8 cellular contexts compared by ENCODE assay signal in the genomic region with DNA sequence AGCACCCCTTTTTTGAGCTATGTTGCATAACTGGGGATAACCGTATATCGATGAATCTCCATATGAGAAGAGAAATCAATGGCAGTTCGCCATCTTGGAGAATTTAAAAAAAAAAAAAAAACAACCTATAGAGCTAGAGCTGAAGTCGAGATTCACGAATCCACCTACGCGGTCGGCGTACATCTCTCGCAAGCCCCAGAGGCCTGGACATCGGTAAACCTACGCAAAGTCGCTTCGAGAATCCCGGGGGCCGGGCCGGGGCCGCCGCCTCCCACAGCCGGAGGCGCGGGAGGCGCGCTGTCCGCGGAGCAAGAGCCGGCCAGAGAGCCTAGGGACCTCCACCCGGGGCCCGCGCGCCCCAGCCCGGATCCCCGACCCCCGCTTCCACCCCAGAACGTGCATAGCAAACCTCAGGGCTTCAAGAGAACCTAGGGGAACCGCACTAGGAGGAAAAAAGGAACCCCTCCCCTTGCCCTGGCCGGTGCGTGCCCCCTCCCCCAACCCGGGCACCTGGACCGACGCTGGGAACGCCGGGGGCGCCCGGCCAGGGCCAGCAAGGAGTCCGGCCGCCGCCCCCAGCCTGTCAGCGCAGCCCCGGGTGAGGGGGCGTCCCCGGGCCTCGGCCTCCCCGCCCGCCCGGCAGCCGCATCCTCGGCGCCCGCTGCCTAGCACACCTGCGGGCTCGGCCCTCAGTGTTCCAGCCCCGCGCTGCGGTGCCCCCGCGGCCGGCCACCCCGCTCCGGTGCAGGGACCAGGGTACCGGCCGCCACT. TPM values are rescaled to one million over a fixed set of nuclear protein-coding genes. Genes with fewer than 3 reads are reported as not detected.
DNase-seq lines count a peak whose midpoint lies in the region; ATAC-seq and TF ChIP-seq lines count a peak whose summit lies in the region.

No MANE protein-coding gene starts in this region.

- H3K9me3 ChIP-seq in Loucy (ENCODE audit: insufficient read depth, low read depth, low read length) (no peaks in the 10 kb centered on the region), heart right ventricle (no peaks in the 10 kb centered on the region), tibial nerve (no peaks in the 10 kb centered on the region)

- no peak for TF ChIP-seq EP300 in tibial nerve (IDR thresholded peaks at IDR 0.05)

- no peaks in the 10 kb centered on the region for H3K9me2 ChIP-seq in Loucy (replicated peaks; ENCODE audit: low read depth, low read length)

- peak overlapping the region; percentile 77 for H3K4me2 ChIP-seq in Loucy (ENCODE audit: low read depth, low read length, poor library complexity, severe bottlenecking)

- H3K4me3 ChIP-seq in Loucy (ENCODE audit: low read length, poor library complexity, severe bottlenecking) (peak overlapping the region; percentile 82), heart right ventricle (peak overlapping the region; percentile 77 to 98 (median 84)), tibial nerve (peak overlapping the region; percentile 72 to 90 (median 83))

- no peak for TF ChIP-seq POLR2A in tibial nerve (IDR thresholded peaks at IDR 0.05)

- no peak for TF ChIP-seq CTCF in Loucy (conservative IDR thresholded peaks at IDR 0.05; ENCODE audit: low read length)
- no peak for TF ChIP-seq CTCF in heart right ventricle (IDR thresholded peaks at IDR 0.05)
- no peak for TF ChIP-seq CTCF in tibial nerve (IDR thresholded peaks at IDR 0.05)

- H3K27me3 ChIP-seq in Loucy (ENCODE audit: insufficient read depth, low read length, poor library complexity, severe bottlenecking) (no peaks in the 10 kb centered on the region), heart right ventricle (peaks cover 0 to 55% (median 0%) of the 10 kb centered on the region in 7 donors), tibial nerve (no peaks in the 10 kb centered on the region)

- H3F3A ChIP-seq in Loucy (ENCODE audit: low read depth) = no peaks in the 10 kb centered on the region; the same call in 1 of the 2 replicates

- peak; percentile 65 to 81 (median 78) for ATAC-seq in heart right ventricle

- peak; percentile 84 for DNase-seq in Daoy (ENCODE audit: low read depth)
- DNase-seq in H4 (ENCODE audit: low spot score) = peak; percentile 78
- DNase-seq in SW 1271 (lab: John Stamatoyannopoulos, UW) = peak; percentile 73 to 89
- DNase-seq in amniotic epithelial cell (ENCODE audit: low read depth) = peak; percentile 89
- peak; percentile 81 to 83 for DNase-seq in heart right ventricle
- DNase-seq in pons (ENCODE audit: low spot score) = peak; percentile 79
- DNase-seq in tibial nerve (ENCODE audit: low spot score in 2 of 2) = peak; percentile 58 to 63

- intact Hi-C loops in heart right ventricle (cut with DNase I) = loop anchor here in 9 of 10 donors (2.0 to 10.0 kb wide), 13 partner anchors 85 to 525 kb away; no protein-coding TSS in a partner anchor

- H3K4me1 ChIP-seq in Loucy (ENCODE audit: insufficient read depth, low read length, poor library complexity, severe bottlenecking) (peaks cover 42% of the 10 kb centered on the region), heart right ventricle (peaks cover 0 to 45% (median 39%) of the 10 kb centered on the region in 9 donors), tibial nerve (peaks cover 0 to 54% (median 12%) of the 10 kb centered on the region in 4 donors)

- H3K79me2 ChIP-seq in Loucy (ENCODE audit: insufficient read depth, low read length) = peaks cover 43% of the 10 kb centered on the region

- peaks cover 21% of the 10 kb centered on the region for H4K20me1 ChIP-seq in Loucy (ENCODE audit: insufficient read depth, low read length, poor library complexity, severe bottlenecking)

- H3K36me3 ChIP-seq in Loucy (ENCODE audit: insufficient read depth, low read length) = 0 out of 2 replicates have a peak, but pooled peaks cover under 1% of the 10 kb centered on the region
- peaks cover 0 to 21% (median 0%) of the 10 kb centered on the region in 9 donors for H3K36me3 ChIP-seq in heart right ventricle
- peaks cover 0 to 10% (median 0%) of the 10 kb centered on the region in 3 donors for H3K36me3 ChIP-seq in tibial nerve

- 1% methylated on average over 68 to 72 of the region's 72 CpGs for WGBS in heart right ventricle, 2 donors
- WGBS in tibial nerve, 2 donors = 0 to 1% methylated on average over 37 to 54 of the region's 72 CpGs

- H3K27ac ChIP-seq in heart right ventricle (peak overlapping the region; percentile 64 to 96 (median 92)), tibial nerve (peak overlapping the region; percentile 69 to 93 (median 90))

- H2AFZ ChIP-seq in Loucy (ENCODE audit: low read length) = peak overlapping the region; percentile 90

- peak overlapping the region; percentile 65 for H3K9ac ChIP-seq in Loucy (ENCODE audit: low read depth, low read length, poor library complexity, severe bottlenecking)

RNA-seq across cellular contexts. Expression of a gene that starts 0.6 kb away (rescaled TPM):
- total RNA-seq in Daoy (2014; rRNA removed; shearing (Covaris generic)) = 243 and 282 TPM in 2 replicates
- total RNA-seq in H4 (2014; rRNA removed; shearing (Covaris generic)) = 333 and 336 TPM in 2 replicates
- total RNA-seq in heart right ventricle (10 to 100 TPM; 56.7 to 78.3 (median 66.1) TPM), tibial nerve (10 to 100 TPM; 28.2 to 54.8 (median 40.7) TPM)
- polyA plus RNA-seq in heart right ventricle = 10 to 100 TPM; 35.5 to 52.4 TPM

Comparison
In these comparisons a context has a peak if more than half of its experiments do, and no peak if none do; other contexts are left out.
1. Peak in every context shown above with its lines: DNase-seq, ATAC-seq, H3K4me3 ChIP-seq and H3K27ac ChIP-seq.